Comparison of ENCODE assay signal across 17 cellular contexts in the genomic region with DNA sequence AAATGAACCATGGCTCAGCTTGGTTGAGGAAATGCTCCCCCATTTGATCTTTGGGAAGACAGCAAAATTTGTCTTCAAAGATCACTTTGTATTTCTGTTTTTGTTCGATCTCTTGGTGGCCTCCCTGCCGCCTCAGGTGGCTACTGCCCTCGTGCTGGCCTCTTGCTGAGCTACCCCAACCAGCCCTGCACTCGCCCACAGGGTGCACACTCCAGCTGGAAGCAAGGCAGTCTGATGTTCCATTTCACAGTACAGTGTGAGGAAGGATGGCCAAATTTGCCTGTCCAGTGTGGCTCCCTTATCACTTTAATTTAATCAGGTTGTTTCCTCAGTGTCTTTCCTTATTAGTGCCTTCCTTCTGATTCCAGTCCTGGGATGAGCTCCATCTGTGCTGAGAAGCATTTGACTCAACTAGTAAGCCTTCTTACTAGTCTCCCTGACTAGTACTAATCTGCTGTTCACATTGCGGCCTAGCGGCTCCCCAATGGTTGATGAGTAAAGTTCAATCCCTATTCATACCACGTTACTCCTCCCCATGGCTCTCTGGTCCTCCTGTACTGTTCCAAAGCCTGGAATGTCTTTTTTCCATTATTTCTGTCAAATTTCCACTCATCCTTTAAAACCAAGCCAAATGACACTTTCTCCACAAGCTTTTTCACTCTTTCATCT. TPM values are rescaled to one million over a fixed set of nuclear protein-coding genes. Genes with fewer than 3 reads are reported as not detected.
DNase-seq lines count a peak whose midpoint lies in the region; ATAC-seq, FAIRE-seq and TF ChIP-seq lines count a peak whose summit lies in the region.
"Had no signal": no experiment of that assay in that cellular context is flagged by ENCODE, and none has a peak within 500 bp of the region (broad histone marks: within the 10 kb centered on the region; RNA-seq: fewer than 3 reads in every experiment).

No MANE protein-coding gene starts in this region.

- no peak for TF ChIP-seq CTCF in astrocyte (IDR thresholded peaks at IDR 0.05; ENCODE audit: insufficient read depth, low read depth, low read length)
- no peak for TF ChIP-seq CTCF in left lung (IDR thresholded peaks at IDR 0.05)
- TF ChIP-seq CTCF in suprapubic skin (IDR thresholded peaks at IDR 0.05), result no peak

- H3K4me1 ChIP-seq in GM23248 (ENCODE audit: insufficient read depth), result peaks cover 72% of the 10 kb centered on the region
- peaks cover 78% of the 10 kb centered on the region for H3K4me1 ChIP-seq in astrocyte (ENCODE audit: insufficient read depth, low read length)
- peaks cover 18 to 82% of the 10 kb centered on the region in 2 donors for H3K4me1 ChIP-seq in left lung
- peaks cover 76% of the 10 kb centered on the region for H3K4me1 ChIP-seq in suprapubic skin

- ATAC-seq in left lung (no peak), HG03571 (IDR thresholded peaks at IDR 0.05; ENCODE audit: unreplicated experiment) (no peak), HG03565 (IDR thresholded peaks at IDR 0.05; ENCODE audit: unreplicated experiment) (no peak)
- ATAC-seq: left lobe of liver had no signal

- H3K9me3 Mint-ChIP-seq in astrocyte (ENCODE audit: unreplicated experiment), result peaks cover 2% of the 10 kb centered on the region
- H3K9me3 Mint-ChIP-seq: CD8-positive, alpha-beta memory T cell had no signal

- FAIRE-seq in astrocyte (lab: Jason Lieb, UNC), result no peak
- FAIRE-seq: colon, endothelial cell of umbilical vein had no signal

- H3K27ac Mint-ChIP-seq in astrocyte (ENCODE audit: unreplicated experiment), result peak overlapping the region; percentile 6
- H3K27ac Mint-ChIP-seq: CD8-positive, alpha-beta memory T cell had no signal

- H3K79me2 ChIP-seq in GM23248 (ENCODE audit: insufficient read depth) (peaks cover 93% of the 10 kb centered on the region), astrocyte (ENCODE audit: insufficient read depth, low read length) (peaks cover 88% of the 10 kb centered on the region)

- H3K27ac ChIP-seq in GM23248 (peak overlapping the region; percentile 96), astrocyte (ENCODE audit: low read depth, low read length) (peak overlapping the region; percentile 47), left lung (peak overlapping the region; percentile 53 to 54), suprapubic skin (peak overlapping the region; percentile 3)
- H3K27ac ChIP-seq: SJCRH30 had no signal

- H3K4me2 ChIP-seq in GM23248 (ENCODE audit: unreplicated experiment) (peak overlapping the region; percentile 26), astrocyte (ENCODE audit: low read length) (peak overlapping the region; percentile 12)

- H2AFZ ChIP-seq in GM23248 (no peak overlapping the region), astrocyte (ENCODE audit: low read depth, low read length) (no peak overlapping the region)

- peaks cover 65% of the 10 kb centered on the region for H3K4me1 Mint-ChIP-seq in astrocyte (ENCODE audit: low read depth, unreplicated experiment)
- H3K4me1 Mint-ChIP-seq: CD8-positive, alpha-beta memory T cell had no signal

- no peaks in the 10 kb centered on the region for H3K9me2 ChIP-seq in GM23248 (ENCODE audit: insufficient read depth)

- H3K4me3 Mint-ChIP-seq in astrocyte (ENCODE audit: unreplicated experiment), result peak overlapping the region; percentile 64
- H3K4me3 Mint-ChIP-seq: CD8-positive, alpha-beta memory T cell had no signal

- no peaks in the 10 kb centered on the region for H3K9me3 ChIP-seq in GM23248 (ENCODE audit: low read depth)
- no peaks in the 10 kb centered on the region for H3K9me3 ChIP-seq in astrocyte (ENCODE audit: insufficient read depth, low read depth, low read length)
- H3K9me3 ChIP-seq in left lung, result no peaks in the 10 kb centered on the region
- H3K9me3 ChIP-seq in suprapubic skin, result no peaks in the 10 kb centered on the region
- H3K9me3 ChIP-seq: SJCRH30 had no signal

- peaks cover 23% of the 10 kb centered on the region for H3K36me3 Mint-ChIP-seq in astrocyte (ENCODE audit: low read depth, unreplicated experiment)
- H3K36me3 Mint-ChIP-seq: CD8-positive, alpha-beta memory T cell had no signal

- intact Hi-C loops in left lung (cut with DNase I), result no loop called here

- H3K9ac ChIP-seq in GM23248 (peak overlapping the region; percentile 10; the same call in 1 of the 2 replicates), astrocyte (ENCODE audit: low read length) (peak overlapping the region; percentile 7)

- no peak for TF ChIP-seq EP300 in suprapubic skin (IDR thresholded peaks at IDR 0.05)

- DNase-seq in GM23248, result peak; percentile 68
- DNase-seq in astrocyte (ENCODE audit: low read depth), result no peak
- DNase-seq in left lung, result no peak
- DNase-seq in suprapubic skin (ENCODE audit: low spot score in 2 of 2), result no peak
- no peak for DNase-seq in NCI-H2081 (lab: John Stamatoyannopoulos, UW)
- no peak for DNase-seq in SW 1271 (lab: John Stamatoyannopoulos, UW)
- DNase-seq: activated gamma-delta T cell; aorta; CD8-positive, alpha-beta memory T cell; NCI-H187 treated with DMSO at 0.1 percent for 48 hours; SJCRH30; T1000 had no signal

- no peaks in the 10 kb centered on the region for H3K27me3 Mint-ChIP-seq in astrocyte (ENCODE audit: low read depth, unreplicated experiment)

- H3F3A ChIP-seq in GM23248 (ENCODE audit: insufficient read depth), result peaks cover 78% of the 10 kb centered on the region

- H3K27me3 ChIP-seq in GM23248 (replicated peaks; ENCODE audit: insufficient read depth), result no peaks in the 10 kb centered on the region
- no peaks in the 10 kb centered on the region for H3K27me3 ChIP-seq in astrocyte (ENCODE audit: insufficient read depth, low read length)
- H3K27me3 ChIP-seq in left lung, result no peaks in the 10 kb centered on the region
- H3K27me3 ChIP-seq in suprapubic skin, result no peaks in the 10 kb centered on the region
- H3K27me3 ChIP-seq: SJCRH30 had no signal

- WGBS in GM23248 (ENCODE audit: low coverage in 1 of 2, low lambda C conversion rate in 2 of 2, missing lambda C conversion rate in 2 of 2), 2 experiments, result 61% methylated on average over 7 of the region's 7 CpGs
- 67% methylated on average over 7 of the region's 7 CpGs for WGBS in suprapubic skin

- in situ Hi-C loops in GM23248 (cut with MboI), result no loop called here

- H3K4me3 ChIP-seq in GM23248, result no peak overlapping the region
- no peak overlapping the region for H3K4me3 ChIP-seq in astrocyte (ENCODE audit: insufficient read depth, low read depth, low read length)
- H3K4me3 ChIP-seq in left lung, result no peak overlapping the region
- no peak overlapping the region for H3K4me3 ChIP-seq in suprapubic skin
- H3K4me3 ChIP-seq: SJCRH30 had no signal

- H4K20me1 ChIP-seq in GM23248 (ENCODE audit: insufficient read depth), result no peaks in the 10 kb centered on the region
- H4K20me1 ChIP-seq in astrocyte (ENCODE audit: insufficient read depth, low read length), result peaks cover 22% of the 10 kb centered on the region

- TF ChIP-seq POLR2A in suprapubic skin (IDR thresholded peaks at IDR 0.05), result no peak

- H3K36me3 ChIP-seq in GM23248 (ENCODE audit: low read depth) (peaks cover 15% of the 10 kb centered on the region), astrocyte (ENCODE audit: insufficient read depth, low read length) (peaks cover 44% of the 10 kb centered on the region), left lung (peaks cover 0 to 13% of the 10 kb centered on the region in 2 donors), suprapubic skin (peaks cover 3% of the 10 kb centered on the region)
- H3K36me3 ChIP-seq: SJCRH30 had no signal

RNA-seq across cellular contexts. Expression of gene MYOF, which starts 8.2 kb away (rescaled TPM):
- 256 and 261 TPM in 2 replicates for total RNA-seq in GM23248 (2014; rRNA removed; shearing (Covaris generic))
- 93.0 and 101 TPM in 2 replicates for polyA plus RNA-seq in GM23248 (2016; fragmentation: Nextera tagmentation; extraction: Ambion mirVana)
- total RNA-seq in astrocyte, result 299 and 306 TPM in 2 replicates
- total RNA-seq in left lung, result 100 to 1,000 TPM; 241 to 295 TPM
- total RNA-seq in suprapubic skin, result 100 to 1,000 TPM in 3 of 4 donors, 10 to 100 TPM in 1; 77.8 to 174 (median 116) TPM
- polyA plus RNA-seq: CD8-positive, alpha-beta memory T cell had no signal

RNA-seq across cellular contexts. Expression of gene CEP55, which starts 22.5 kb away (rescaled TPM):
- 21.5 and 32.4 TPM in 2 replicates for total RNA-seq in GM23248 (2014; rRNA removed; shearing (Covaris generic))
- 14.9 and 16.8 TPM in 2 replicates for polyA plus RNA-seq in GM23248 (2016; fragmentation: Nextera tagmentation; extraction: Ambion mirVana)
- total RNA-seq in astrocyte (2.0 and 3.7 TPM in 2 replicates), left lung (1 to 10 TPM; 3.4 to 9.5 TPM), suprapubic skin (1 to 10 TPM; 1.4 to 4.3 (median 2.8) TPM)

Comparison
In these comparisons a context has a peak if more than half of its experiments do, and no peak if none do; other contexts are left out.
1. H3K27ac ChIP-seq: peak in every context shown above with its lines; median percentile 96 in GM23248; 54 in left lung; 47 in astrocyte; 3 in suprapubic skin.